10 cellular contexts compared by ENCODE assay signal in the genomic region with DNA sequence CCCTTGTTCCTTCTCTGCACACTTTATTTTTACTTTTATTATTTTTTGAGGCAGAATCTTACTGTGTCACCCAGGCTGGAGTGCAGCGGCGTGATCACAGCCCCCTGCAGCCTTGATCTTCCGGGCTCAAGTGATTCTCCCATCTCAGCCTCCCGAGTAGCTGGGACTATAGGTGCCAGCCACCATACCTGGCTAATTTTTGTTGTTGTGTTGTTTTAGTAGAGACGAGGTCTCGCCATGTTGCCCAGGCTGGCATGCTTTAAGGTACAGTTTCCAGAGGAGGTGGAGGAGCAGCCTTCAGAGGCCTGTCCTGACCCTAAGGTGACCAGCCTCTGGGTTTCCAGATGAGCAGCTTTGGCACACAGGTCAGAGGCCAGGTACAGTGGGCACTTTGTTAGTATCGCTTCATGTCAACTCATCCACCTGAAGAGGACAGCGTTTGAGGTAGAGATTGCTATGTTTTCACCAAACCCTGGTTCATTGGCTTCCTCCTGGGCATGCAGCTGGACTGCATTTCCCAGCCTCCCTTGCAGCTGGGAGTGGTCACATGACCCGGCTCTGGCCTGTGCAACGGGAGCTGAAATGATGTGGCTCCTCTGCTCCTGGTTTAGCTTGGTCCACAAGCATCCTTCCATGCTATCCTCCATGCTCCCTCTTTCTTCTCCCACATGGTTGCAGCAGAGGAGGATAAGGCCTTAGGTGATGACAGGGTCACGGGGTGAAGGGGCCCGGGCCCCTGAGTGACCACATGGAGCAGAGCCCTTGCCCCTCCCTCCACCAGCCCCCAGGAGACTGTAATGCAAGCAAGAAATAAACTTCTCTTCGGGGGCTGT.
DNase-seq lines count a peak whose midpoint lies in the region; ATAC-seq, FAIRE-seq and TF ChIP-seq lines count a peak whose summit lies in the region.
"Had no signal": no experiment of that assay in that cellular context is flagged by ENCODE, and none has a peak within 500 bp of the region (broad histone marks: within the 10 kb centered on the region; RNA-seq: fewer than 3 reads in every experiment).

No MANE protein-coding gene starts in this region.

- H3K9ac ChIP-seq in HCT116 (ENCODE audit: low read length) (no peak overlapping the region), astrocyte (ENCODE audit: low read length) (no peak overlapping the region)

- H3K79me2 ChIP-seq in HCT116 (ENCODE audit: insufficient read depth, low read length) = no peaks in the 10 kb centered on the region
- no peaks in the 10 kb centered on the region for H3K79me2 ChIP-seq in astrocyte (ENCODE audit: insufficient read depth, low read length)

- H3K27ac ChIP-seq in A673 (ENCODE audit: low read depth, low read length, poor library complexity, severe bottlenecking) (no peak overlapping the region), HCT116 (ENCODE audit: low read depth, low read length) (no peak overlapping the region), astrocyte (ENCODE audit: low read depth, low read length) (no peak overlapping the region), right lobe of liver (no peak overlapping the region)
- no peak overlapping the region for H3K27ac ChIP-seq in effector memory CD4-positive, alpha-beta T cell (ENCODE audit: insufficient read depth, low read length, poor library complexity, severe bottlenecking)

- POLR2A ChIA-PET in A673 (lab: Charles Lee; ENCODE audit: low non-redundant PET) = no interaction called here
- POLR2A ChIA-PET in HCT116 (lab: Charles Lee) = interaction anchor here (0.5 to 2.0 kb wide), 4 partner anchors 18 to 173 kb away, joined by 3 to 8 read pairs (median 4); a partner anchor contains a TSS
- POLR2A ChIA-PET in activated CD8-positive, alpha-beta T cell treated with anti-CD3 and anti-CD28 coated beads, Interleukin-2, amount 10 ng/mL, durations not matched to agents 7 days and 5 days (lab: Charles Lee) = no interaction called here

- H2AFZ ChIP-seq in HCT116 (ENCODE audit: low read depth, low read length, poor library complexity, severe bottlenecking) (peak overlapping the region; percentile 38), astrocyte (ENCODE audit: low read depth, low read length) (no peak overlapping the region)

- H3K36me3 ChIP-seq in A673 (ENCODE audit: insufficient read depth, low read length, poor library complexity, severe bottlenecking) (no peaks in the 10 kb centered on the region), HCT116 (ENCODE audit: control insufficient read depth in 1 of 2, insufficient read depth in 2 of 2, low read length in 2 of 2) (no peaks in the 10 kb centered on the region), astrocyte (ENCODE audit: insufficient read depth, low read length) (no peaks in the 10 kb centered on the region), right lobe of liver (no peaks in the 10 kb centered on the region)
- no peaks in the 10 kb centered on the region for H3K36me3 ChIP-seq in effector memory CD4-positive, alpha-beta T cell (ENCODE audit: control insufficient read depth, insufficient read depth, low read length)

- no peaks in the 10 kb centered on the region for H3K9me2 ChIP-seq in HCT116 (ENCODE audit: insufficient read depth)

- H3K9me3 ChIP-seq in A673 (ENCODE audit: low read depth, low read length, poor library complexity, severe bottlenecking) (no peaks in the 10 kb centered on the region), HCT116 (ENCODE audit: control insufficient read depth in 1 of 2, insufficient read depth in 1 of 2, low read depth in 1 of 2, low read length in 2 of 2) (no peaks in the 10 kb centered on the region), astrocyte (ENCODE audit: insufficient read depth, low read depth, low read length) (no peaks in the 10 kb centered on the region), right lobe of liver (no peaks in the 10 kb centered on the region)
- no peaks in the 10 kb centered on the region for H3K9me3 ChIP-seq in effector memory CD4-positive, alpha-beta T cell (ENCODE audit: control insufficient read depth, low read length)

- peak; percentile 65 for DNase-seq in A673 (ENCODE audit: low spot score)
- no peak for DNase-seq in HCT116 (ENCODE audit: low read depth, low spot score)
- DNase-seq in astrocyte (ENCODE audit: low read depth) = no peak
- peak; percentile 64 to 74 (median 71) for DNase-seq in right lobe of liver
- no peak for DNase-seq in effector memory CD4-positive, alpha-beta T cell
- no peak for DNase-seq in hepatic stellate cell (ENCODE audit: low spot score)
- DNase-seq in activated CD8-positive, alpha-beta T cell treated with anti-CD3 and anti-CD28 coated beads, Interleukin-2, amount 10 ng/mL, durations not matched to agents 7 days and 5 days = no peak

- intact Hi-C loops in A673 (cut with micrococcal nuclease; ENCODE audit: unreplicated experiment) (no loop called here), HCT116 (cut with micrococcal nuclease) (no loop called here), right lobe of liver (cut with DNase I) (loop anchor here in 1 of 2 donors (5.0 kb wide), 1 partner anchor 140 kb away; a partner anchor contains a TSS)

- ATAC-seq in HCT116 (peak; percentile 84), right lobe of liver (peak in 2 of 4 donors; percentile 16 to 26), GM18868 (IDR thresholded peaks at IDR 0.05; ENCODE audit: unreplicated experiment) (no peak)
- no peak for ATAC-seq in activated CD8-positive, alpha-beta T cell treated with anti-CD3 and anti-CD28 coated beads, Interleukin-2, amount 10 ng/mL, durations not matched to agents 7 days and 5 days

- no peak overlapping the region for H3K27ac Mint-ChIP-seq in astrocyte (ENCODE audit: unreplicated experiment)
- no peak overlapping the region for H3K27ac Mint-ChIP-seq in activated CD8-positive, alpha-beta T cell treated with anti-CD3 and anti-CD28 coated beads, Interleukin-2, amount 10 ng/mL, durations not matched to agents 7 days and 5 days
- H3K27ac Mint-ChIP-seq: activated naive CD4-positive, alpha-beta T cell treated with anti-CD3 and anti-CD28 coated beads, Interleukin-2, amount 50 U/mL, for 24 hours had no signal

- peaks cover 12% of the 10 kb centered on the region for H3K4me1 Mint-ChIP-seq in astrocyte (ENCODE audit: low read depth, unreplicated experiment)
- H3K4me1 Mint-ChIP-seq in activated CD8-positive, alpha-beta T cell treated with anti-CD3 and anti-CD28 coated beads, Interleukin-2, amount 10 ng/mL, durations not matched to agents 7 days and 5 days (ENCODE audit: low read depth) = peaks cover 18% of the 10 kb centered on the region

- peak; percentile 70 for FAIRE-seq in astrocyte (lab: Jason Lieb, UNC)

- peaks cover 8% of the 10 kb centered on the region for H3K27me3 Mint-ChIP-seq in astrocyte (ENCODE audit: low read depth, unreplicated experiment)
- no peaks in the 10 kb centered on the region for H3K27me3 Mint-ChIP-seq in activated CD8-positive, alpha-beta T cell treated with anti-CD3 and anti-CD28 coated beads, Interleukin-2, amount 10 ng/mL, durations not matched to agents 7 days and 5 days (ENCODE audit: low read depth)
- H3K27me3 Mint-ChIP-seq: activated naive CD4-positive, alpha-beta T cell treated with anti-CD3 and anti-CD28 coated beads, Interleukin-2, amount 50 U/mL, for 24 hours had no signal

- peaks cover 2% of the 10 kb centered on the region for H3K9me3 Mint-ChIP-seq in astrocyte (ENCODE audit: unreplicated experiment)
- H3K9me3 Mint-ChIP-seq in activated CD8-positive, alpha-beta T cell treated with anti-CD3 and anti-CD28 coated beads, Interleukin-2, amount 10 ng/mL, durations not matched to agents 7 days and 5 days (ENCODE audit: insufficient read depth) = no peaks in the 10 kb centered on the region
- H3K9me3 Mint-ChIP-seq: activated naive CD4-positive, alpha-beta T cell treated with anti-CD3 and anti-CD28 coated beads, Interleukin-2, amount 50 U/mL, for 24 hours; neural crest cell had no signal

- CTCF ChIA-PET in A673 (lab: Charles Lee) (interaction anchor here (0.7 kb wide), 1 partner anchor 307 kb away, joined by 3 read pairs; no protein-coding TSS in a partner anchor), HCT116 (lab: Charles Lee) (no interaction called here)
- CTCF ChIA-PET in activated CD8-positive, alpha-beta T cell treated with anti-CD3 and anti-CD28 coated beads, Interleukin-2, amount 10 ng/mL, durations not matched to agents 7 days and 5 days (lab: Charles Lee) = no interaction called here

- H3K4me2 ChIP-seq in HCT116 (ENCODE audit: low read length) (no peak overlapping the region), astrocyte (ENCODE audit: low read length) (no peak overlapping the region)

- WGBS in right lobe of liver (ENCODE audit: insufficient coverage, low coverage, low lambda C conversion rate, missing lambda C conversion rate) = 85% methylated on average over 8 of the region's 13 CpGs

- no peaks in the 10 kb centered on the region for H3K27me3 ChIP-seq in A673 (replicated peaks; ENCODE audit: insufficient read depth, low read depth, low read length, poor library complexity)
- no peaks in the 10 kb centered on the region for H3K27me3 ChIP-seq in HCT116 (ENCODE audit: insufficient read depth, low read length)
- H3K27me3 ChIP-seq in astrocyte (ENCODE audit: insufficient read depth, low read length) = no peaks in the 10 kb centered on the region
- H3K27me3 ChIP-seq in right lobe of liver = no peaks in the 10 kb centered on the region
- H3K27me3 ChIP-seq in effector memory CD4-positive, alpha-beta T cell (replicated peaks; ENCODE audit: control insufficient read depth, insufficient read depth, low read length, poor library complexity, severe bottlenecking) = no peaks in the 10 kb centered on the region

- TF ChIP-seq POLR2A in HCT116 (IDR thresholded peaks at IDR 0.05; ENCODE audit: borderline replicate concordance, extremely low read depth, insufficient read depth, insufficient read length) (no peak), right lobe of liver (IDR thresholded peaks at IDR 0.05) (no peak)

- no peaks in the 10 kb centered on the region for H3K36me3 Mint-ChIP-seq in astrocyte (ENCODE audit: low read depth, unreplicated experiment)
- no peaks in the 10 kb centered on the region for H3K36me3 Mint-ChIP-seq in activated CD8-positive, alpha-beta T cell treated with anti-CD3 and anti-CD28 coated beads, Interleukin-2, amount 10 ng/mL, durations not matched to agents 7 days and 5 days (ENCODE audit: low read depth)
- H3K36me3 Mint-ChIP-seq: activated naive CD4-positive, alpha-beta T cell treated with anti-CD3 and anti-CD28 coated beads, Interleukin-2, amount 50 U/mL, for 24 hours had no signal

- H3K4me3 ChIP-seq in A673 (ENCODE audit: low read depth, low read length, poor library complexity, severe bottlenecking) (no peak overlapping the region), HCT116 (replicated peaks in 1 of 2; ENCODE audit: low read depth in 1 of 2, low read length in 2 of 2) (no peak overlapping the region), astrocyte (ENCODE audit: insufficient read depth, low read depth, low read length) (no peak overlapping the region), right lobe of liver (no peak overlapping the region)
- no peak overlapping the region for H3K4me3 ChIP-seq in effector memory CD4-positive, alpha-beta T cell (ENCODE audit: insufficient read depth, low read depth, low read length, poor library complexity, severe bottlenecking)

- no peak overlapping the region for H3K4me3 Mint-ChIP-seq in astrocyte (ENCODE audit: unreplicated experiment)
- H3K4me3 Mint-ChIP-seq in activated CD8-positive, alpha-beta T cell treated with anti-CD3 and anti-CD28 coated beads, Interleukin-2, amount 10 ng/mL, durations not matched to agents 7 days and 5 days = no peak overlapping the region
- H3K4me3 Mint-ChIP-seq: activated naive CD4-positive, alpha-beta T cell treated with anti-CD3 and anti-CD28 coated beads, Interleukin-2, amount 50 U/mL, for 24 hours had no signal

- H3K4me1 ChIP-seq in A673 (ENCODE audit: insufficient read depth, low read length, poor library complexity, severe bottlenecking) (peaks cover 28% of the 10 kb centered on the region), HCT116 (ENCODE audit: control insufficient read depth in 1 of 2, insufficient read depth in 2 of 2, low read length in 2 of 2) (peaks cover 13 to 38% of the 10 kb centered on the region in 2 experiments; a peak in 3 of 4 replicates), astrocyte (ENCODE audit: insufficient read depth, low read length) (peaks cover 30% of the 10 kb centered on the region), right lobe of liver (peaks cover 0 to 50% (median 20%) of the 10 kb centered on the region in 4 donors)
- peaks cover 14% of the 10 kb centered on the region for H3K4me1 ChIP-seq in effector memory CD4-positive, alpha-beta T cell (ENCODE audit: control insufficient read depth, insufficient read depth, low read length, poor library complexity, severe bottlenecking)

- RAD21 ChIA-PET in HCT116 (lab: Charles Lee; ENCODE audit: low non-redundant PET in 1 of 2, low total read pairs in 2 of 2, uncharacterized antibody in 2 of 2, unreplicated experiment in 2 of 2) = no interaction called here

- no peak for TF ChIP-seq CTCF in A673 (conservative IDR thresholded peaks at IDR 0.05; ENCODE audit: low read depth, low read length)
- no peak for TF ChIP-seq CTCF in HCT116 (IDR thresholded peaks at IDR 0.05 in 2 of 3, conservative IDR thresholded peaks at IDR 0.05 in 1 of 3; ENCODE audit: borderline replicate concordance in 1 of 3, insufficient read depth in 1 of 3, low read depth in 2 of 3, low read length in 2 of 3)
- TF ChIP-seq CTCF in astrocyte (IDR thresholded peaks at IDR 0.05; ENCODE audit: insufficient read depth, low read depth, low read length) = no peak
- no peak for TF ChIP-seq CTCF in right lobe of liver (IDR thresholded peaks at IDR 0.05)

- TF ChIP-seq RAD21 in HCT116 (IDR thresholded peaks at IDR 0.05; ENCODE audit: low read depth) = no peak

- H4K20me1 ChIP-seq in HCT116 (ENCODE audit: insufficient read depth) (no peaks in the 10 kb centered on the region), astrocyte (ENCODE audit: insufficient read depth, low read length) (no peaks in the 10 kb centered on the region)

- no TSS peak for BruUV-seq in A673 (replicated peaks; lab: Mats Ljungman, UMichigan)
- BruUV-seq in HCT116 (replicated peaks; lab: Mats Ljungman, UMichigan) = no TSS peak

Comparison
In these comparisons a context has a peak if more than half of its experiments do, and no peak if none do; other contexts are left out.
1. DNase-seq: peak in A673 (single experiment) and right lobe of liver (3 of 3); none in HCT116 (single experiment), astrocyte (single experiment), effector memory CD4-positive, alpha-beta T cell (0 of 3), hepatic stellate cell (single experiment) and activated CD8-positive, alpha-beta T cell treated with anti-CD3 and anti-CD28 coated beads, Interleukin-2, amount 10 ng/mL, durations not matched to agents 7 days and 5 days (single experiment).